Comparison of ENCODE assay signal across 16 cellular contexts in genomic region chr4:30429813-30430466, GRCh38.
DNase-seq lines count a peak whose midpoint lies in the region; ATAC-seq and TF ChIP-seq lines count a peak whose summit lies in the region.
"Had no signal": no experiment of that assay in that cellular context is flagged by ENCODE, and none has a peak within 500 bp of the region (broad histone marks: within the 10 kb centered on the region; RNA-seq: fewer than 3 reads in every experiment).

No MANE protein-coding gene starts in this region.

- intact Hi-C loops in PC-3 (cut with micrococcal nuclease), result no loop called here
- intact Hi-C loops in activated T-helper 2 cell treated with anti-CD3 and anti-CD28 coated beads, Interferon-gamma antibody, Interleukin-2, Interleukin-4, amounts not matched to agents 10 μg/mL and 5 μg/mL and 100 μg/mL, durations not matched to agents 14 hours and 24 hours and 36 hours (cut with micrococcal nuclease), result no loop called here

- no peaks in the 10 kb centered on the region for H3K4me1 Mint-ChIP-seq in activated T-helper 2 cell treated with anti-CD3 and anti-CD28 coated beads, Interferon-gamma antibody, Interleukin-2, Interleukin-4, amounts not matched to agents 10 μg/mL and 5 μg/mL and 100 μg/mL, durations not matched to agents 14 hours and 24 hours and 36 hours (ENCODE audit: low read depth)
- H3K4me1 Mint-ChIP-seq: activated naive CD4-positive, alpha-beta T cell treated with anti-CD3 and anti-CD28 coated beads, Interleukin-2, amount 10 ng/mL, durations not matched to agents 7 days and 5 days; stimulated activated effector memory CD8-positive, alpha-beta T cell treated with anti-CD3 and anti-CD28 coated beads, Interleukin-12 subunit alpha, Interleukin-12 subunit beta, amount 100 ng/mL, for 72 hours had no signal

- no peaks in the 10 kb centered on the region for H3K36me3 ChIP-seq in PC-3 (ENCODE audit: low read depth, low read length)
- H3K36me3 ChIP-seq: Peyer's patch had no signal

- H3K79me2 ChIP-seq in PC-3 (ENCODE audit: low read length), result no peaks in the 10 kb centered on the region

- POLR2A ChIA-PET in PC-3 (lab: Charles Lee; ENCODE audit: unreplicated experiment), result interaction anchor here (0.7 kb wide), 1 partner anchor 8 kb away, joined by 12 read pairs; no protein-coding TSS in a partner anchor

- CTCF ChIA-PET in PC-3 (lab: Charles Lee), result no interaction called here

- H3F3A ChIP-seq in PC-3 (ENCODE audit: low read length, unreplicated experiment), result no peaks in the 10 kb centered on the region

- no TSS peak for BruUV-seq in PC-3 (replicated peaks; lab: Mats Ljungman, UMichigan)

- H3K36me3 Mint-ChIP-seq in activated T-helper 2 cell treated with anti-CD3 and anti-CD28 coated beads, Interferon-gamma antibody, Interleukin-2, Interleukin-4, amounts not matched to agents 10 μg/mL and 5 μg/mL and 100 μg/mL, durations not matched to agents 14 hours and 24 hours and 36 hours (ENCODE audit: low read depth), result no peaks in the 10 kb centered on the region
- H3K36me3 Mint-ChIP-seq: activated naive CD4-positive, alpha-beta T cell treated with anti-CD3 and anti-CD28 coated beads, Interleukin-2, amount 10 ng/mL, durations not matched to agents 7 days and 5 days; stimulated activated effector memory CD8-positive, alpha-beta T cell treated with anti-CD3 and anti-CD28 coated beads, Interleukin-12 subunit alpha, Interleukin-12 subunit beta, amount 100 ng/mL, for 72 hours had no signal

- peak; percentile 92 for ATAC-seq in PC-3
- ATAC-seq: stimulated activated effector memory CD8-positive, alpha-beta T cell treated with anti-CD3 and anti-CD28 coated beads, Interleukin-12 subunit alpha, Interleukin-12 subunit beta, amount 100 ng/mL, for 72 hours had no signal

- TF ChIP-seq CTCF in PC-3 (conservative IDR thresholded peaks at IDR 0.05; ENCODE audit: low read depth, low read length) (no peak), cardiac fibroblast (IDR thresholded peaks at IDR 0.05; ENCODE audit: low read depth, low read length) (no peak)

- no peaks in the 10 kb centered on the region for H3K27me3 ChIP-seq in PC-3 (ENCODE audit: low read length)
- H3K27me3 ChIP-seq: Peyer's patch had no signal

- DNase-seq in DMS53 (lab: John Stamatoyannopoulos, UW) (peak; percentile 56), PC-3 (peak; percentile 77), cardiac fibroblast (ENCODE audit: low read depth in 2 of 2) (peak; percentile 72 to 73), kidney tubule cell (ENCODE audit: low spot score) (peak; percentile 3), T1000 (lab: John Stamatoyannopoulos, UW) (no peak), NCI-H2107 (lab: John Stamatoyannopoulos, UW) (no peak), T-helper 2 cell (no peak)
- DNase-seq in activated T-helper 2 cell treated with anti-CD3 and anti-CD28 coated beads, Interferon-gamma antibody, Interleukin-2, Interleukin-4, amounts not matched to agents 10 μg/mL and 5 μg/mL and 100 μg/mL, durations not matched to agents 14 hours and 24 hours and 36 hours (ENCODE audit: low spot score), result no peak
- DNase-seq: activated naive CD4-positive, alpha-beta T cell treated with anti-CD3 and anti-CD28 coated beads, Interleukin-2, amount 10 ng/mL, durations not matched to agents 7 days and 5 days; GOT3; NCI-H1092; NCI-H2227 treated with DMSO at 0.1 percent for 48 hours; Peyer's patch; stimulated activated CD4-positive, alpha-beta T cell treated with anti-CD3 and anti-CD28 coated beads, Interleukin-2, amount 100 ng/mL, for 48 hours had no signal

- peak overlapping the region; percentile 80 for H3K27ac ChIP-seq in PC-3 (ENCODE audit: low read length)
- H3K27ac ChIP-seq: coronary artery, Peyer's patch had no signal

- H3K27ac Mint-ChIP-seq in activated T-helper 2 cell treated with anti-CD3 and anti-CD28 coated beads, Interferon-gamma antibody, Interleukin-2, Interleukin-4, amounts not matched to agents 10 μg/mL and 5 μg/mL and 100 μg/mL, durations not matched to agents 14 hours and 24 hours and 36 hours, result no peak overlapping the region
- H3K27ac Mint-ChIP-seq: activated naive CD4-positive, alpha-beta T cell treated with anti-CD3 and anti-CD28 coated beads, Interleukin-2, amount 10 ng/mL, durations not matched to agents 7 days and 5 days; stimulated activated effector memory CD8-positive, alpha-beta T cell treated with anti-CD3 and anti-CD28 coated beads, Interleukin-12 subunit alpha, Interleukin-12 subunit beta, amount 100 ng/mL, for 72 hours had no signal

- peak overlapping the region; percentile 76 for H3K4me2 ChIP-seq in PC-3 (ENCODE audit: low read length)

- no peaks in the 10 kb centered on the region for H4K20me1 ChIP-seq in PC-3 (ENCODE audit: low read length)

- no peaks in the 10 kb centered on the region for H3K27me3 Mint-ChIP-seq in activated T-helper 2 cell treated with anti-CD3 and anti-CD28 coated beads, Interferon-gamma antibody, Interleukin-2, Interleukin-4, amounts not matched to agents 10 μg/mL and 5 μg/mL and 100 μg/mL, durations not matched to agents 14 hours and 24 hours and 36 hours (ENCODE audit: low read depth)
- H3K27me3 Mint-ChIP-seq: activated naive CD4-positive, alpha-beta T cell treated with anti-CD3 and anti-CD28 coated beads, Interleukin-2, amount 10 ng/mL, durations not matched to agents 7 days and 5 days had no signal

- no peak overlapping the region for H3K9ac ChIP-seq in PC-3 (ENCODE audit: low read length)

- peak overlapping the region; percentile 51; the same call in 1 of the 2 replicates for H3K4me3 ChIP-seq in PC-3 (ENCODE audit: low read length)
- no peak overlapping the region for H3K4me3 ChIP-seq in cardiac fibroblast (replicated peaks in 1 of 2; ENCODE audit: low read depth in 2 of 2, low read length in 2 of 2)
- H3K4me3 ChIP-seq: coronary artery, Peyer's patch had no signal

- peaks cover 32% of the 10 kb centered on the region for H3K9me3 Mint-ChIP-seq in activated T-helper 2 cell treated with anti-CD3 and anti-CD28 coated beads, Interferon-gamma antibody, Interleukin-2, Interleukin-4, amounts not matched to agents 10 μg/mL and 5 μg/mL and 100 μg/mL, durations not matched to agents 14 hours and 24 hours and 36 hours

- H3K4me1 ChIP-seq in PC-3 (ENCODE audit: insufficient read depth, low read length), result peaks cover 15% of the 10 kb centered on the region; the same call in 1 of the 2 replicates
- H3K4me1 ChIP-seq: Peyer's patch had no signal

- H2AFZ ChIP-seq in PC-3 (ENCODE audit: low read length), result 0 out of 2 replicates have a peak overlapping the region, but pooled peaks have one; percentile 14

- no peak overlapping the region for H3K4me3 Mint-ChIP-seq in activated T-helper 2 cell treated with anti-CD3 and anti-CD28 coated beads, Interferon-gamma antibody, Interleukin-2, Interleukin-4, amounts not matched to agents 10 μg/mL and 5 μg/mL and 100 μg/mL, durations not matched to agents 14 hours and 24 hours and 36 hours (ENCODE audit: low read depth)
- H3K4me3 Mint-ChIP-seq: activated naive CD4-positive, alpha-beta T cell treated with anti-CD3 and anti-CD28 coated beads, Interleukin-2, amount 10 ng/mL, durations not matched to agents 7 days and 5 days; stimulated activated effector memory CD8-positive, alpha-beta T cell treated with anti-CD3 and anti-CD28 coated beads, Interleukin-12 subunit alpha, Interleukin-12 subunit beta, amount 100 ng/mL, for 72 hours had no signal

- H3K9me2 ChIP-seq in PC-3 (replicated peaks; ENCODE audit: low read length), result no peaks in the 10 kb centered on the region

- no peaks in the 10 kb centered on the region for H3K9me3 ChIP-seq in PC-3 (ENCODE audit: low read length)
- H3K9me3 ChIP-seq: Peyer's patch had no signal

Comparison
In these comparisons a context has a peak if more than half of its experiments do, and no peak if none do; other contexts are left out.
1. DNase-seq: peak in DMS53 (single experiment), PC-3 (single experiment), cardiac fibroblast (2 of 2) and kidney tubule cell (single experiment); none in T1000 (single experiment), NCI-H2107 (single experiment), activated T-helper 2 cell treated with anti-CD3 and anti-CD28 coated beads, Interferon-gamma antibody, Interleukin-2, Interleukin-4, amounts not matched to agents 10 μg/mL and 5 μg/mL and 100 μg/mL, durations not matched to agents 14 hours and 24 hours and 36 hours (single experiment) and T-helper 2 cell (0 of 5).